ENCODE assay signal across 19 cellular contexts in the genomic region with DNA sequence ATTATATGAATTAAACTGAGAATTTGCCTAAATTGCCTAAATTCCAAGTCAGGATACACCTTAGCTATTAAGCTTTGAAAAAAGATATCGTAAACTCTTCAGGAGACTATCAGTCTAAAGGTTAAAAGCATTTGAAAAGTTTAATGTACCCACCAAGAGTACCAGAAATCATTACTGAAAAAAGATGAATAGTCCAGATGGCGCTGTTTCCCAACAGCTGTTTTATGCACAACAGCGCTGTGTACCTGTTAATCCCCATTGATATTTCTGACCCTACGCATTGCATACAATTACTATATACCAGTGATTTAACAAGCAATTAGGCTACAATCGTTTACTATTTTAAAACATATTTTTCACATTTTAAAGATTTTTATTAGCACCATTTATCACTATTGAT.
DNase-seq lines count a peak whose midpoint lies in the region; ATAC-seq and TF ChIP-seq lines count a peak whose summit lies in the region.
"Had no signal": no experiment of that assay in that cellular context is flagged by ENCODE, and none has a peak within 500 bp of the region (broad histone marks: within the 10 kb centered on the region; RNA-seq: fewer than 3 reads in every experiment).

No MANE protein-coding gene starts in this region.

- H3K27me3 ChIP-seq in A673 (replicated peaks; ENCODE audit: insufficient read depth, low read depth, low read length, poor library complexity) (no peaks in the 10 kb centered on the region), GM23338 (ENCODE audit: insufficient read depth) (no peaks in the 10 kb centered on the region), endodermal cell (ENCODE audit: control insufficient read depth, insufficient read depth, low read length, poor library complexity, severe bottlenecking) (peaks cover 6% of the 10 kb centered on the region), neuronal stem cell (ENCODE audit: control insufficient read depth in 3 of 3, insufficient read depth in 3 of 3, low read depth in 1 of 3, low read length in 3 of 3) (no peaks in the 10 kb centered on the region)
- H3K27me3 ChIP-seq: thyroid gland had no signal

- H3K4me2 ChIP-seq in GM23338, result no peak overlapping the region
- no peak overlapping the region for H3K4me2 ChIP-seq in neuronal stem cell (ENCODE audit: insufficient read depth, low read length, poor library complexity, severe bottlenecking)

- 0 out of 2 replicates have a peak, but pooled peaks cover 3% of the 10 kb centered on the region for H3K9me2 ChIP-seq in GM23338 (ENCODE audit: insufficient read depth)

- H3K9me3 ChIP-seq in A673 (ENCODE audit: low read depth, low read length, poor library complexity, severe bottlenecking), result no peaks in the 10 kb centered on the region
- no peaks in the 10 kb centered on the region for H3K9me3 ChIP-seq in endodermal cell (ENCODE audit: control insufficient read depth, low read length)
- H3K9me3 ChIP-seq in neuronal stem cell (replicated peaks in 1 of 2; ENCODE audit: control insufficient read depth in 2 of 2, insufficient read depth in 1 of 2, low read depth in 1 of 2, low read length in 2 of 2), result no peaks in the 10 kb centered on the region
- H3K9me3 ChIP-seq: thyroid gland had no signal

- H4K8ac ChIP-seq in neuronal stem cell (ENCODE audit: low read depth, low read length), result no peak overlapping the region

- intact Hi-C loops in A673 (cut with micrococcal nuclease; ENCODE audit: unreplicated experiment), result no loop called here

- no peak overlapping the region for H3K23ac ChIP-seq in neuronal stem cell (ENCODE audit: low read depth, low read length, poor library complexity)

- TF ChIP-seq CTCF in A673 (conservative IDR thresholded peaks at IDR 0.05; ENCODE audit: low read depth, low read length) (peak; percentile 50), GM23338 (conservative IDR thresholded peaks at IDR 0.05; ENCODE audit: low read depth in 2 of 2) (peak; percentile 33 to 48; a peak in 3 of 4 replicates), endodermal cell (conservative IDR thresholded peaks at IDR 0.05) (peak; percentile 54)

- ATAC-seq in GM23338, result no peak
- ATAC-seq: stimulated activated memory B cell treated with anti-CD40 and anti-IgM and Interleukin-4, amounts not matched to agents 10 μg/mL and 1 μg/mL and 100 μg/mL, for 72 hours; T-cell had no signal

- no peaks in the 10 kb centered on the region for H3K36me3 ChIP-seq in A673 (ENCODE audit: insufficient read depth, low read length, poor library complexity, severe bottlenecking)
- no peaks in the 10 kb centered on the region for H3K36me3 ChIP-seq in GM23338 (ENCODE audit: insufficient read depth)
- no peaks in the 10 kb centered on the region for H3K36me3 ChIP-seq in endodermal cell (ENCODE audit: control insufficient read depth, insufficient read depth, low read length)
- no peaks in the 10 kb centered on the region for H3K36me3 ChIP-seq in neuronal stem cell (replicated peaks in 1 of 2; ENCODE audit: control insufficient read depth in 2 of 2, insufficient read depth in 2 of 2, low read length in 2 of 2)
- H3K36me3 ChIP-seq: thyroid gland had no signal

- H3K14ac ChIP-seq in neuronal stem cell (ENCODE audit: low read length), result no peak overlapping the region

- H2BK12ac ChIP-seq in neuronal stem cell (ENCODE audit: low read length), result no peak overlapping the region

- H3K9me3 Mint-ChIP-seq in GM23338 (no peaks in the 10 kb centered on the region), endodermal cell (no peaks in the 10 kb centered on the region)
- H3K9me3 Mint-ChIP-seq: nephron; stimulated activated memory B cell treated with anti-CD40 and anti-IgM and Interleukin-4, amounts not matched to agents 10 μg/mL and 1 μg/mL and 100 μg/mL, for 72 hours had no signal

- no peaks in the 10 kb centered on the region for H3K79me1 ChIP-seq in neuronal stem cell (ENCODE audit: low read depth, low read length)

- H3F3A ChIP-seq in GM23338 (replicated peaks; ENCODE audit: low read depth), result no peaks in the 10 kb centered on the region

- no peak overlapping the region for H3K18ac ChIP-seq in neuronal stem cell (ENCODE audit: low read length)

- H2AK5ac ChIP-seq in neuronal stem cell (ENCODE audit: low read depth, low read length), result no peak overlapping the region

- H3K9ac ChIP-seq in endodermal cell (ENCODE audit: extremely low read depth, low read length, poor library complexity, severe bottlenecking) (no peak overlapping the region), neuronal stem cell (ENCODE audit: low read depth, low read length, poor library complexity) (no peak overlapping the region)
- H3K9ac ChIP-seq: GM23248 had no signal

- H3K27me3 Mint-ChIP-seq in GM23338 (ENCODE audit: insufficient read depth, low read depth, poor library complexity) (no peaks in the 10 kb centered on the region), endodermal cell (ENCODE audit: insufficient read depth) (peaks cover 2% of the 10 kb centered on the region)
- H3K27me3 Mint-ChIP-seq: stimulated activated memory B cell treated with anti-CD40 and anti-IgM and Interleukin-4, amounts not matched to agents 10 μg/mL and 1 μg/mL and 100 μg/mL, for 72 hours; T-cell had no signal

- H3K27ac Mint-ChIP-seq in GM23338 (no peak overlapping the region), endodermal cell (no peak overlapping the region)
- H3K27ac Mint-ChIP-seq: nephron; stimulated activated memory B cell treated with anti-CD40 and anti-IgM and Interleukin-4, amounts not matched to agents 10 μg/mL and 1 μg/mL and 100 μg/mL, for 72 hours; T-cell had no signal

- H3K79me2 ChIP-seq in GM23338 (replicated peaks; ENCODE audit: insufficient read depth), result no peaks in the 10 kb centered on the region

- BruUV-seq in A673 (replicated peaks; lab: Mats Ljungman, UMichigan), result no TSS peak

- H3K4me3 ChIP-seq in A673 (ENCODE audit: low read depth, low read length, poor library complexity, severe bottlenecking) (no peak overlapping the region), GM23338 (no peak overlapping the region), endodermal cell (ENCODE audit: low read length) (no peak overlapping the region), neuronal stem cell (ENCODE audit: low read length in 2 of 2) (no peak overlapping the region)
- H3K4me3 ChIP-seq: GM23248, thyroid gland had no signal

- H3K4me1 Mint-ChIP-seq in GM23338, result peaks cover 14% of the 10 kb centered on the region; the same call in 2 of the 3 replicates
- peaks cover 20% of the 10 kb centered on the region for H3K4me1 Mint-ChIP-seq in endodermal cell
- H3K4me1 Mint-ChIP-seq: stimulated activated memory B cell treated with anti-CD40 and anti-IgM and Interleukin-4, amounts not matched to agents 10 μg/mL and 1 μg/mL and 100 μg/mL, for 72 hours; T-cell had no signal

- H3K27ac ChIP-seq in A673 (ENCODE audit: low read depth, low read length, poor library complexity, severe bottlenecking) (no peak overlapping the region), GM23338 (ENCODE audit: low read depth) (no peak overlapping the region), endodermal cell (ENCODE audit: low read depth, low read length) (no peak overlapping the region), neuronal stem cell (replicated peaks; ENCODE audit: low read length) (no peak overlapping the region)
- H3K27ac ChIP-seq: GM23248, thyroid gland had no signal

- H2AFZ ChIP-seq in GM23338 (no peak overlapping the region), neuronal stem cell (ENCODE audit: low read length) (no peak overlapping the region)
- H2AFZ ChIP-seq: GM23248 had no signal

- no peak overlapping the region for H4K91ac ChIP-seq in neuronal stem cell (ENCODE audit: low read depth, low read length, poor library complexity)

- H2BK120ac ChIP-seq in neuronal stem cell (ENCODE audit: low read depth, low read length), result no peak overlapping the region

- H3K4me1 ChIP-seq in A673 (ENCODE audit: insufficient read depth, low read length, poor library complexity, severe bottlenecking) (no peaks in the 10 kb centered on the region), GM23338 (ENCODE audit: insufficient read depth) (no peaks in the 10 kb centered on the region), endodermal cell (ENCODE audit: control insufficient read depth, insufficient read depth, low read length) (peaks cover 9% of the 10 kb centered on the region), neuronal stem cell (ENCODE audit: control insufficient read depth in 2 of 2, insufficient read depth in 1 of 2, low read depth in 1 of 2, low read length in 2 of 2) (peaks cover 0 to 3% of the 10 kb centered on the region in 2 donors)
- H3K4me1 ChIP-seq: thyroid gland had no signal

- CTCF ChIA-PET in A673 (lab: Charles Lee), result no interaction called here

- no peak overlapping the region for H2BK15ac ChIP-seq in neuronal stem cell (ENCODE audit: low read length)

- POLR2A ChIA-PET in A673 (lab: Charles Lee; ENCODE audit: low non-redundant PET), result no interaction called here

- H3K36me3 Mint-ChIP-seq in GM23338 (ENCODE audit: low read depth) (no peaks in the 10 kb centered on the region), endodermal cell (ENCODE audit: low read depth) (no peaks in the 10 kb centered on the region)
- H3K36me3 Mint-ChIP-seq: stimulated activated memory B cell treated with anti-CD40 and anti-IgM and Interleukin-4, amounts not matched to agents 10 μg/mL and 1 μg/mL and 100 μg/mL, for 72 hours; T-cell had no signal

- H2BK5ac ChIP-seq in neuronal stem cell (ENCODE audit: low read length), result no peak overlapping the region

- no peak overlapping the region for H3K4ac ChIP-seq in neuronal stem cell (ENCODE audit: low read length)

- no peak overlapping the region for H3K4me3 Mint-ChIP-seq in GM23338
- H3K4me3 Mint-ChIP-seq in endodermal cell, result no peak overlapping the region
- H3K4me3 Mint-ChIP-seq: nephron; stimulated activated memory B cell treated with anti-CD40 and anti-IgM and Interleukin-4, amounts not matched to agents 10 μg/mL and 1 μg/mL and 100 μg/mL, for 72 hours; T-cell had no signal

- no peaks in the 10 kb centered on the region for H4K20me1 ChIP-seq in GM23338 (replicated peaks; ENCODE audit: insufficient read depth)

- DNase-seq in A673 (ENCODE audit: low spot score) (peak; percentile 3), GM23338 (ENCODE audit: low spot score) (no peak), NCI-H748 (lab: John Stamatoyannopoulos, UW; ENCODE audit: unreplicated experiment) (peak; percentile 43), endodermal cell (no peak), neuronal stem cell (ENCODE audit: low spot score) (no peak), HK-2 (ENCODE audit: unreplicated experiment) (no peak), DMS79 (lab: John Stamatoyannopoulos, UW) (no peak)
- no peak for DNase-seq in stimulated activated CD4-positive, alpha-beta T cell treated with anti-CD3 and anti-CD28 coated beads, Interleukin-4, amount 100 ng/mL, for 24 hours
- DNase-seq: activated CD4-positive, alpha-beta T cell treated with anti-CD3 and anti-CD28 coated beads, Interleukin-2, amount 50 U/mL, for 48 hours; activated T-cell treated with anti-CD3 and anti-CD28 coated beads, Interleukin-2, amount 50 U/mL, for 48 hours; AML-193; effector CD4-positive, alpha-beta T cell; GM23248; NCI-H1417 treated with DMSO at 0.1 percent for 48 hours; NCI-H446 treated with DMSO at 0.1 percent for 48 hours; T-cell; thyroid gland had no signal

- WGBS in endodermal cell (ENCODE audit: insufficient coverage in 1 of 2, insufficient read length in 1 of 2), 2 experiments, result 94 to 100% methylated on average over 4 to 5 of the region's 5 CpGs
- 100% methylated on average over 1 of the region's 5 CpGs; no CpG with 5 or more reads in 1 of the 2 donors for WGBS in neuronal stem cell (ENCODE audit: extremely low coverage in 2 of 2, insufficient read length in 2 of 2, insufficient replicate concordance in 1 of 2), 2 donors

Comparison
In these comparisons a context has a peak if more than half of its experiments do, and no peak if none do; other contexts are left out.
1. DNase-seq: peak in A673 (single experiment) and NCI-H748 (single experiment); none in GM23338 (single experiment), endodermal cell (single experiment), stimulated activated CD4-positive, alpha-beta T cell treated with anti-CD3 and anti-CD28 coated beads, Interleukin-4, amount 100 ng/mL, for 24 hours (single experiment), neuronal stem cell (single experiment), HK-2 (single experiment) and DMS79 (single experiment).
2. Peak in every context shown above with its lines, with median percentiles within 50 percentile points of each other: CTCF ChIP-seq.